In the genomic region with DNA sequence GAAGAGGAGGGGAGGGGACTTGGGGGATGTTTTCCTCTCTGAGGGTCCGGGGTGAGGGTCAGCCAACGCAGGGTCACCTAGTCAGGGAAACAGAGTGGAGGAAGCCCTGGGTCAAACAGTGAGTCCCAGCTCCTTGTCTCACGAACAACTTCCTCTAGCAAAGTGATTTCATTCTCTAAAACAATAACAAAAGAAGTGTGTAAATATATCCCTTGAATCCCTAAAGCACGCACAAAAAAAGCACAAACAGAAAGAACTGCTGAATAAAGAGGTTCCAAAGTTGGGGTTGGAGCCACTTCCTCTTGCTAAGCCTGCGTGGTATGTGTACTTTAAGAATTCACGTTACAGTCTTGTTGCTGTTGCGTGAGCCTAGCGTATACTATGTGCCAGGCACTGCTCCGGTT, we compare ENCODE assay signal across 1 cellular context.
TF ChIP-seq lines count a peak whose summit lies in the region.

No MANE protein-coding gene starts in this region.

TF ChIP-seq in HepG2, 621 proteins besides CTCF, POLR2A, EP300 and RAD21 (continued from another document):
- TF ChIP-seq RORA (CRISPR knock-in tag; IDR thresholded peaks at IDR 0.05) (no peak), KLF6 (CRISPR knock-in tag; IDR thresholded peaks at IDR 0.05) (no peak)
- TF ChIP-seq, protein P1, sequence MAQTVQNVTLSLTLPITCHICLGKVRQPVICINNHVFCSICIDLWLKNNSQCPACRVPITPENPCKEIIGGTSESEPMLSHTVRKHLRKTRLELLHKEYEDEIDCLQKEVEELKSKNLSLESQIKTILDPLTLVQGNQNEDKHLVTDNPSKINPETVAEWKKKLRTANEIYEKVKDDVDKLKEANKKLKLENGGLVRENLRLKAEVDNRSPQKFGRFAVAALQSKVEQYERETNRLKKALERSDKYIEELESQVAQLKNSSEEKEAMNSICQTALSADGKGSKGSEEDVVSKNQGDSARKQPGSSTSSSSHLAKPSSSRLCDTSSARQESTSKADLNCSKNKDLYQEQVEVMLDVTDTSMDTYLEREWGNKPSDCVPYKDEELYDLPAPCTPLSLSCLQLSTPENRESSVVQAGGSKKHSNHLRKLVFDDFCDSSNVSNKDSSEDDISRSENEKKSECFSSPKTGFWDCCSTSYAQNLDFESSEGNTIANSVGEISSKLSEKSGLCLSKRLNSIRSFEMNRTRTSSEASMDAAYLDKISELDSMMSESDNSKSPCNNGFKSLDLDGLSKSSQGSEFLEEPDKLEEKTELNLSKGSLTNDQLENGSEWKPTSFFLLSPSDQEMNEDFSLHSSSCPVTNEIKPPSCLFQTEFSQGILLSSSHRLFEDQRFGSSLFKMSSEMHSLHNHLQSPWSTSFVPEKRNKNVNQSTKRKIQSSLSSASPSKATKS (CRISPR knock-in tag; IDR thresholded peaks at IDR 0.05), result no peak
